2 cellular contexts compared by ENCODE assay signal in the genomic region with DNA sequence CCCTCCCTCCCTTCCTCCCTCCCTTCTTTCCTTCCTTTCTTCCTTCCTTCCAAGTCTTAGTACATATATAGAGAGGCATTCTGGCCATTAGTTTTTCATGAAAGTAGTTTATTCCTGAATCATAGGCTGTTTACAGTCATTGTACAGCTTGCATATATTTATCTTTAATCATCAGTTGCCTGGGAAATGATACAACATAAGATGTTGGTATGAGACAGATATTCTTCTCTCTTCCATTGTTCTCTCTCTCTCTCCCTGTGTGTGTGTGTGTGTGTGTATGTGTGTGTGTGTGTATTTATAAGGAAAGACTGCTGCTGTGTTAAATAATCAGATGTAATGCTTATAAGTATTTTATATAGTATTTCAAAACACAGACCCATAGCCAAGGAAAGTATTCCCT.
TF ChIP-seq lines count a peak whose summit lies in the region.

No MANE protein-coding gene starts in this region.

TF ChIP-seq in A549, 52 proteins besides CTCF, POLR2A, EP300 and RAD21 (continued from another document):
- TF ChIP-seq FOSL2 (IDR thresholded peaks at IDR 0.05) = no peak
- peak; percentile 25; the same call in 1 of the 2 replicates for TF ChIP-seq FOSL2 (CRISPR knock-in tag; IDR thresholded peaks at IDR 0.05)

TF ChIP-seq in K562, 482 proteins besides CTCF, POLR2A, EP300 and RAD21 (continued from another document):
- TF ChIP-seq, protein P1, sequence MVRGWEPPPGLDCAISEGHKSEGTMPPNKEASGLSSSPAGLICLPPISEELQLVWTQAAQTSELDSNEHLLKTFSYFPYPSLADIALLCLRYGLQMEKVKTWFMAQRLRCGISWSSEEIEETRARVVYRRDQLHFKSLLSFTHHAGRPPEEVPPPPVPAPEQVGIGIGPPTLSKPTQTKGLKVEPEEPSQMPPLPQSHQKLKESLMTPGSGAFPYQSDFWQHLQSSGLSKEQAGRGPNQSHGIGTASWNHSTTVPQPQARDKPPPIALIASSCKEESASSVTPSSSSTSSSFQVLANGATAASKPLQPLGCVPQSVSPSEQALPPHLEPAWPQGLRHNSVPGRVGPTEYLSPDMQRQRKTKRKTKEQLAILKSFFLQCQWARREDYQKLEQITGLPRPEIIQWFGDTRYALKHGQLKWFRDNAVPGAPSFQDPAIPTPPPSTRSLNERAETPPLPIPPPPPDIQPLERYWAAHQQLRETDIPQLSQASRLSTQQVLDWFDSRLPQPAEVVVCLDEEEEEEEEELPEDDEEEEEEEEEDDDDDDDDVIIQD (CRISPR knock-in tag; IDR thresholded peaks at IDR 0.05) = no peak
- no peak for TF ChIP-seq CREBBP (IDR thresholded peaks at IDR 0.05; ENCODE audit: low read depth, low read length)
- TF ChIP-seq, protein P2, sequence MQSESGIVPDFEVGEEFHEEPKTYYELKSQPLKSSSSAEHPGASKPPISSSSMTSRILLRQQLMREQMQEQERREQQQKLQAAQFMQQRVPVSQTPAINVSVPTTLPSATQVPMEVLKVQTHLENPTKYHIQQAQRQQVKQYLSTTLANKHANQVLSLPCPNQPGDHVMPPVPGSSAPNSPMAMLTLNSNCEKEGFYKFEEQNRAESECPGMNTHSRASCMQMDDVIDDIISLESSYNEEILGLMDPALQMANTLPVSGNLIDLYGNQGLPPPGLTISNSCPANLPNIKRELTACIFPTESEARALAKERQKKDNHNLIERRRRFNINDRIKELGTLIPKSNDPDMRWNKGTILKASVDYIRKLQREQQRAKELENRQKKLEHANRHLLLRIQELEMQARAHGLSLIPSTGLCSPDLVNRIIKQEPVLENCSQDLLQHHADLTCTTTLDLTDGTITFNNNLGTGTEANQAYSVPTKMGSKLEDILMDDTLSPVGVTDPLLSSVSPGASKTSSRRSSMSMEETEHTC (IDR thresholded peaks at IDR 0.05) = no peak
- TF ChIP-seq, protein P3, sequence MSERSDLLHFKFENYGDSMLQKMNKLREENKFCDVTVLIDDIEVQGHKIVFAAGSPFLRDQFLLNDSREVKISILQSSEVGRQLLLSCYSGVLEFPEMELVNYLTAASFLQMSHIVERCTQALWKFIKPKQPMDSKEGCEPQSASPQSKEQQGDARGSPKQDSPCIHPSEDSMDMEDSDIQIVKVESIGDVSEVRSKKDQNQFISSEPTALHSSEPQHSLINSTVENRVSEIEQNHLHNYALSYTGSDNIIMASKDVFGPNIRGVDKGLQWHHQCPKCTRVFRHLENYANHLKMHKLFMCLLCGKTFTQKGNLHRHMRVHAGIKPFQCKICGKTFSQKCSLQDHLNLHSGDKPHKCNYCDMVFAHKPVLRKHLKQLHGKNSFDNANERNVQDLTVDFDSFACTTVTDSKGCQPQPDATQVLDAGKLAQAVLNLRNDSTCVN (CRISPR knock-in tag; IDR thresholded peaks at IDR 0.05) = no peak
- TF ChIP-seq RBM22 (IDR thresholded peaks at IDR 0.05; ENCODE audit: low read depth, low read length, poor library complexity, severe bottlenecking) = no peak
- TF ChIP-seq EP400 (IDR thresholded peaks at IDR 0.05) = no peak
TF ChIP-seq in K562: peak in this region for 0.
